Comparison of ENCODE assay signal across 8 cellular contexts in the genomic region with DNA sequence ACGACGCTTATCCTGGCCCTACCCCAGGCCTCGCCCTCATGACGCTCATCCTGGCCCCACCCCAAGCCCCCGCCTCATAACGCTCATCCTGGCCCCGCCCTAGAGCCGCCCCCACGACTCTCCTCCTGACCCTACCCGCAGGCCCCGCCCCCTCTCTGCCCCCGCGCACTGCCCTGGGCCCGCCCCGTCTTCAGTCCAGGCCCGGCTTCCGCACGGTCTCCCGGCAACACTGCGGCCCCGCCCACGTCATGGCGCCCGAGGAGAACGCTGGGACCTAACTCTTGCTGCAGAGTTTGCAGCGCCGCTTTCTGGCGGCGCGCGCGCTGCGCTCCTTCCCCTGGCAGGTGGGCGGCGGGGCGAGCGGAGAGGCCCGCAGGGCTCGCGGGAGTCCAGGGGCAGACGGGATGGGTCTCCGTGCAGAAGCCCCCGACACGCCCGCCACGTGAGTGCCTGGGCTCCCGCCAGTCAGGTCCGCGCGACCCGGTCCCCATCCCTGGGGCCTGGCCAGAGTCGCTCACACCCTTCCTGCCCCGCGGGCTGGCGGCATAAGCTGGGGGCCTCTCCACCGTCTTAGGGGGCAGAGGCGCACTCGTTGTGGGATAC. TPM values are rescaled to one million over a fixed set of nuclear protein-coding genes. Genes with fewer than 3 reads are reported as not detected.
DNase-seq lines count a peak whose midpoint lies in the region; ATAC-seq and TF ChIP-seq lines count a peak whose summit lies in the region.

No MANE protein-coding gene starts in this region.

- H3K4me1 ChIP-seq in ascending aorta (peaks cover 0 to 6% of the 10 kb centered on the region in 2 donors), right atrium auricular region (peaks cover 0 to 12% of the 10 kb centered on the region in 2 donors), psoas muscle (peaks cover 9% of the 10 kb centered on the region)

- peak in 1 of 3 experiments; percentile 35 for TF ChIP-seq CTCF in ascending aorta (IDR thresholded peaks at IDR 0.05)
- TF ChIP-seq CTCF in right atrium auricular region (IDR thresholded peaks at IDR 0.05), result peak in 1 of 2 donors; percentile 51
- TF ChIP-seq CTCF in psoas muscle (IDR thresholded peaks at IDR 0.05), result no peak

- H3K36me3 ChIP-seq in ascending aorta (no peaks in the 10 kb centered on the region), right atrium auricular region (no peaks in the 10 kb centered on the region), psoas muscle (ENCODE audit: insufficient read depth in 1 of 2, low read depth in 1 of 2) (no peaks in the 10 kb centered on the region)

- H3K27ac ChIP-seq in ascending aorta (peak overlapping the region; percentile 61 to 67), right atrium auricular region (peak overlapping the region; percentile 89 to 94), psoas muscle (peak overlapping the region; percentile 80)

- H3K9me3 ChIP-seq in ascending aorta (no peaks in the 10 kb centered on the region), right atrium auricular region (no peaks in the 10 kb centered on the region), psoas muscle (no peaks in the 10 kb centered on the region)

- H3K27me3 ChIP-seq in ascending aorta, result no peaks in the 10 kb centered on the region
- H3K27me3 ChIP-seq in right atrium auricular region, result no peaks in the 10 kb centered on the region
- no peaks in the 10 kb centered on the region for H3K27me3 ChIP-seq in psoas muscle (ENCODE audit: insufficient read depth in 3 of 3, low read length in 2 of 3)

- peak overlapping the region; percentile 90 to 91 for H3K4me3 ChIP-seq in ascending aorta
- peak overlapping the region; percentile 64 to 79 for H3K4me3 ChIP-seq in right atrium auricular region
- peak overlapping the region; percentile 87 for H3K4me3 ChIP-seq in psoas muscle

- DNase-seq in activated CD8-positive, alpha-beta memory T cell treated with anti-CD3 and anti-CD28 coated beads for 1 hour (ENCODE audit: extremely low read depth in 1 of 2, low read depth in 1 of 2), result peak; percentile 85 to 92
- DNase-seq in activated CD8-positive, alpha-beta memory T cell treated with anti-CD3 and anti-CD28 coated beads for 24 hours, result no peak
- DNase-seq in NCI-H1048 (lab: John Stamatoyannopoulos, UW) (peak; percentile 86), SK-MEL-5 (ENCODE audit: low read depth, low spot score) (peak; percentile 94), ascending aorta (ENCODE audit: low spot score in 2 of 2) (no peak), right atrium auricular region (ENCODE audit: low spot score) (no peak), psoas muscle (no peak)

- ATAC-seq in HG02642 (IDR thresholded peaks at IDR 0.05; ENCODE audit: poor library complexity, unreplicated experiment) (peak; percentile 76), psoas muscle (peak; percentile 98 to 100 (median 99))

- 0 to 1% (median 1%) methylated on average over 50 to 58 of the region's 58 CpGs for WGBS in psoas muscle, 3 donors

- intact Hi-C loops in ascending aorta (cut with DNase I), result loop anchor here (5.0 kb wide), 2 partner anchors 186 to 561 kb away; a partner anchor contains a TSS
- intact Hi-C loops in psoas muscle (cut with DNase I), result no loop called here

- in situ Hi-C loops in SK-MEL-5 (cut with HindIII; ENCODE audit: low pct_unique_long_range_greater_than_20kb, low sequenced_read_pairs), result no loop called here

RNA-seq across cellular contexts. Expression of a gene that starts 52.5 kb away (rescaled TPM):
- 38.5 and 41.5 TPM in 2 replicates for total RNA-seq in SK-MEL-5 (2014; rRNA removed; shearing (Covaris generic))
- polyA plus RNA-seq in SK-MEL-5 (2015; cell fraction: cytosol; rRNA removed), result 13.9 and 17.4 TPM in 2 replicates
- polyA plus RNA-seq in SK-MEL-5 (2015; cell fraction: nucleus; rRNA removed), result 6.5 and 8.0 TPM in 2 replicates
- total RNA-seq in ascending aorta (not detected), right atrium auricular region (1 to 10 TPM; 3.9 to 4.7 TPM), psoas muscle (under 1 TPM in 3 of 4 donors, not detected in 1; 0.36 to 0.46 (median 0.39) TPM)
- under 1 TPM in 2 of 3 donors, not detected in 1; 0.13 to 0.20 TPM for polyA plus RNA-seq in psoas muscle

Comparison
In these comparisons a context has a peak if more than half of its experiments do, and no peak if none do; other contexts are left out.
1. DNase-seq: peak in activated CD8-positive, alpha-beta memory T cell treated with anti-CD3 and anti-CD28 coated beads for 1 hour (2 of 2), NCI-H1048 (single experiment) and SK-MEL-5 (single experiment); none in activated CD8-positive, alpha-beta memory T cell treated with anti-CD3 and anti-CD28 coated beads for 24 hours (single experiment), ascending aorta (0 of 2), right atrium auricular region (single experiment) and psoas muscle (0 of 2).
2. Peak in every context shown above with its lines, with median percentiles within 50 percentile points of each other: H3K27ac ChIP-seq and H3K4me3 ChIP-seq.